Comparison of ENCODE assay signal across 27 cellular contexts in the genomic region with DNA sequence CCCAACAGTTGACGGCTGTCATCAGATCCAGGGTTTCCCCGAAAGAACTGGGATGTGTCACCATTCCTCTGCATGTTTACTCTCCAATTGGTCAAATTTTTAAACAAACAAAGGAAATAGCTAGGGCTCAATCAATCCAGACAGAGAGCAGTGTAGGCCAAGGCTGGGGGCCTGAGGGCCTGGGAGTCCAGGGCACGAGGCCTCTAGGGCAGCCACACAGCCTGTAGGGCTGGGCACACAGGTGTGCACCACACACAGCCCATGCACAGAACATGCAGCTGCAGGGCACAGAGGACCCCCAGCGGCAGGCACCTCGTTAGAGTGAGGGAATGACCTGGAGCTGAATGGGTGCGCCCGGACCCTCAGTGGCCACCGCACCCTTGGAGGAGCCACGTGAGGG. TPM values are rescaled to one million over a fixed set of nuclear protein-coding genes. Genes with fewer than 3 reads are reported as not detected.
"Had no signal": no experiment of that assay in that cellular context is flagged by ENCODE, and none has a peak within 500 bp of the region (broad histone marks: within the 10 kb centered on the region; RNA-seq: fewer than 3 reads in every experiment).

No MANE protein-coding gene starts in this region.

- H3K27me3 Mint-ChIP-seq: activated CD4-positive, alpha-beta memory T cell treated with anti-CD3 and anti-CD28 coated beads, Interleukin-2, amount 10 ng/mL, durations not matched to agents 7 days and 5 days; activated CD4-positive, alpha-beta T cell treated with anti-CD3 and anti-CD28 coated beads, Interleukin-2, amount 10 ng/mL, durations not matched to agents 7 days and 5 days; activated naive CD4-positive, alpha-beta T cell treated with anti-CD3 and anti-CD28 coated beads, Interleukin-2, amount 50 U/mL, for 24 hours; activated naive CD8-positive, alpha-beta T cell treated with anti-CD3 and anti-CD28 coated beads, Interleukin-2, amount 50 U/mL, for 24 hours; activated T-cell treated with anti-CD3 and anti-CD28 coated beads, Interleukin-2, amount 50 U/mL, for 24 hours; natural killer cell treated with Interleukin-12 subunit alpha and Interleukin-12 subunit beta and Interleukin-15 and Interleukin-18, amount 100 ng/mL, for 72 hours had no signal

- ATAC-seq: activated naive CD8-positive, alpha-beta T cell treated with anti-CD3 and anti-CD28 coated beads, Interleukin-2, amount 50 U/mL, for 24 hours; foreskin keratinocyte; left lobe of liver; mucosa of descending colon had no signal

- H3K36me3 ChIP-seq: neutrophil had no signal

- FAIRE-seq: pancreas had no signal

- H3K27ac ChIP-seq: esophagus muscularis mucosa, foreskin keratinocyte, heart right ventricle, neutrophil, pancreas, right atrium auricular region, spleen, suprapubic skin, tibial artery had no signal

- DNase-seq: activated CD4-positive, alpha-beta memory T cell treated with anti-CD3 and anti-CD28 coated beads, Interleukin-2, amount 10 ng/mL, durations not matched to agents 7 days and 5 days; activated CD4-positive, alpha-beta T cell treated with anti-CD3 and anti-CD28 coated beads for 1 hour; activated CD4-positive, alpha-beta T cell treated with anti-CD3 and anti-CD28 coated beads, Interleukin-2, amount 10 ng/mL, durations not matched to agents 7 days and 5 days; activated CD8-positive, alpha-beta memory T cell treated with anti-CD3 and anti-CD28 coated beads, Interleukin-2, amount 50 U/mL, for 48 hours; activated gamma-delta T cell treated with Interleukin-2 at 50 U/mL for 16 hours; activated naive CD8-positive, alpha-beta T cell treated with anti-CD3 and anti-CD28 coated beads, Interleukin-2, amount 50 U/mL, for 24 hours; activated T-cell treated with anti-CD3 and anti-CD28 coated beads, Interleukin-2, amount 50 U/mL, for 24 hours; amygdala; central memory CD4-positive, alpha-beta T cell; endodermal cell; foreskin keratinocyte; heart right ventricle; kidney glomerular epithelial cell; mucosa of descending colon; spleen; stimulated activated naive CD4-positive, alpha-beta T cell; T-helper 2 cell; tibial artery had no signal

- H3K4me3 ChIP-seq: esophagus muscularis mucosa, heart right ventricle, mucosa of descending colon, pancreas, right atrium auricular region, spleen, suprapubic skin, tibial artery had no signal

- H3K4me1 ChIP-seq: foreskin keratinocyte, pancreas had no signal

- H3K4me1 Mint-ChIP-seq: endodermal cell had no signal

- H3K4me3 Mint-ChIP-seq: activated CD4-positive, alpha-beta memory T cell treated with anti-CD3 and anti-CD28 coated beads, Interleukin-2, amount 10 ng/mL, durations not matched to agents 7 days and 5 days; activated CD4-positive, alpha-beta T cell treated with anti-CD3 and anti-CD28 coated beads, Interleukin-2, amount 10 ng/mL, durations not matched to agents 7 days and 5 days; activated naive CD4-positive, alpha-beta T cell treated with anti-CD3 and anti-CD28 coated beads, Interleukin-2, amount 50 U/mL, for 24 hours; activated naive CD8-positive, alpha-beta T cell treated with anti-CD3 and anti-CD28 coated beads, Interleukin-2, amount 50 U/mL, for 24 hours; activated T-cell treated with anti-CD3 and anti-CD28 coated beads, Interleukin-2, amount 50 U/mL, for 24 hours; endodermal cell; natural killer cell treated with Interleukin-12 subunit alpha and Interleukin-12 subunit beta and Interleukin-15 and Interleukin-18, amount 100 ng/mL, for 72 hours had no signal

- H3K9me3 ChIP-seq: esophagus muscularis mucosa, neutrophil, pancreas, right atrium auricular region, suprapubic skin, tibial artery had no signal

- H3K9me3 Mint-ChIP-seq: activated naive CD4-positive, alpha-beta T cell treated with anti-CD3 and anti-CD28 coated beads, Interleukin-2, amount 50 U/mL, for 24 hours; natural killer cell treated with Interleukin-12 subunit alpha and Interleukin-12 subunit beta and Interleukin-15 and Interleukin-18, amount 100 ng/mL, for 72 hours had no signal

- H3K27me3 ChIP-seq: esophagus muscularis mucosa, foreskin keratinocyte, heart right ventricle, pancreas, right atrium auricular region, spleen, suprapubic skin, tibial artery had no signal

- H3K27ac Mint-ChIP-seq: activated CD4-positive, alpha-beta memory T cell treated with anti-CD3 and anti-CD28 coated beads, Interleukin-2, amount 10 ng/mL, durations not matched to agents 7 days and 5 days; activated CD4-positive, alpha-beta T cell treated with anti-CD3 and anti-CD28 coated beads, Interleukin-2, amount 10 ng/mL, durations not matched to agents 7 days and 5 days; activated naive CD4-positive, alpha-beta T cell treated with anti-CD3 and anti-CD28 coated beads, Interleukin-2, amount 50 U/mL, for 24 hours; activated naive CD8-positive, alpha-beta T cell treated with anti-CD3 and anti-CD28 coated beads, Interleukin-2, amount 50 U/mL, for 24 hours; activated T-cell treated with anti-CD3 and anti-CD28 coated beads, Interleukin-2, amount 50 U/mL, for 24 hours; natural killer cell treated with Interleukin-12 subunit alpha and Interleukin-12 subunit beta and Interleukin-15 and Interleukin-18, amount 100 ng/mL, for 72 hours had no signal

RNA-seq across cellular contexts. Expression of a gene that starts 43.9 kb away (rescaled TPM):
- total RNA-seq: myocyte had no signal
